In the genomic region with DNA sequence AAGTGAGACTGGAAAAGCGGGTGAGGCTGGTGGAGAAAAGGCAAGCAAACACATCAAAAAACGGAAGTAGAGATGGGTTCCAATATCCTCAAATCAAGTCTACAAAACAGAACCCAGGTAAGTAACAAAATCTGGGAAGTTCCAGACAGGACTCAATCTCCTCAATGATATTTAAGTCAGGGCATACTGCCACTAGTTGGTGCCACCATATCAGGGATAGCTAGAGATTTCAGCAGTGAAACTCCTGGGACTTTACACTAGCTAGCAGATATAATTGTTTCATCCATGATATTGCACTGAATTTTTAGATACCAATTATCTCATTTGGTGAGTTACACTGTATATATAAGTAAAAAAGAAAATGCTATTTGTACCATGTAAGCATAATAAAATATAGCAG, we compare ENCODE assay signal across 18 cellular contexts. TPM values are rescaled to one million over a fixed set of nuclear protein-coding genes. Genes with fewer than 3 reads are reported as not detected.
DNase-seq lines count a peak whose midpoint lies in the region; ATAC-seq and TF ChIP-seq lines count a peak whose summit lies in the region.
"Had no signal": no experiment of that assay in that cellular context is flagged by ENCODE, and none has a peak within 500 bp of the region (broad histone marks: within the 10 kb centered on the region; RNA-seq: fewer than 3 reads in every experiment).

No MANE protein-coding gene starts in this region.

- H3K79me2 ChIP-seq in PC-3 (ENCODE audit: low read length), result no peaks in the 10 kb centered on the region
- H3K79me2 ChIP-seq: hepatocyte had no signal

- TF ChIP-seq CTCF in PC-3 (conservative IDR thresholded peaks at IDR 0.05; ENCODE audit: low read depth, low read length), result peak; percentile 48
- TF ChIP-seq CTCF in kidney epithelial cell (IDR thresholded peaks at IDR 0.05; ENCODE audit: insufficient read depth, low read length, poor library complexity, severe bottlenecking), result peak; percentile 27
- TF ChIP-seq CTCF in type B pancreatic cell (conservative IDR thresholded peaks at IDR 0.05), result no peak

- DNase-seq in activated naive CD4-positive, alpha-beta T cell treated with anti-CD3 and anti-CD28 coated beads for 36 hours, result peak; percentile 8
- no peak for DNase-seq in activated naive CD4-positive, alpha-beta T cell treated with anti-CD3 and anti-CD28 coated beads, Interleukin-2, amount 50 U/mL, for 16 hours
- DNase-seq in PC-3 (peak; percentile 29), kidney epithelial cell (ENCODE audit: low read depth) (no peak), type B pancreatic cell (ENCODE audit: extremely low spot score, unreplicated experiment) (no peak), GM19240 (ENCODE audit: insufficient read length, low spot score) (no peak)
- DNase-seq: activated gamma-delta T cell; CD8-positive, alpha-beta memory T cell; IMR-90; kidney glomerular epithelial cell; NCI-H1436 treated with DMSO at 0.1 percent for 48 hours; pancreas; transverse colon; WERI-Rb-1 had no signal

- H3K27ac Mint-ChIP-seq in activated naive CD4-positive, alpha-beta T cell treated with anti-CD3 and anti-CD28 coated beads for 36 hours, result no peak overlapping the region
- H3K27ac Mint-ChIP-seq in type B pancreatic cell, result peak overlapping the region; percentile 63

- ATAC-seq in PC-3 (peak; percentile 63; the same call in 1 of the 2 replicates), GM18870 (IDR thresholded peaks at IDR 0.05; ENCODE audit: unreplicated experiment) (no peak), GM21737 (IDR thresholded peaks at IDR 0.05; ENCODE audit: unreplicated experiment) (no peak)
- ATAC-seq: stimulated activated memory B cell treated with anti-CD40 and anti-IgM and Interleukin-4, amounts not matched to agents 10 μg/mL and 1 μg/mL and 100 μg/mL, for 72 hours had no signal

- H3K4me3 Mint-ChIP-seq in activated naive CD4-positive, alpha-beta T cell treated with anti-CD3 and anti-CD28 coated beads for 36 hours, result no peak overlapping the region
- no peak overlapping the region for H3K4me3 Mint-ChIP-seq in type B pancreatic cell
- H3K4me3 Mint-ChIP-seq: CD8-positive, alpha-beta memory T cell; stimulated activated memory B cell treated with anti-CD40 and anti-IgM and Interleukin-4, amounts not matched to agents 10 μg/mL and 1 μg/mL and 100 μg/mL, for 72 hours had no signal

- peaks cover 19% of the 10 kb centered on the region for H3K36me3 Mint-ChIP-seq in activated naive CD4-positive, alpha-beta T cell treated with anti-CD3 and anti-CD28 coated beads for 36 hours (ENCODE audit: low read depth)
- H3K36me3 Mint-ChIP-seq in type B pancreatic cell, result peaks cover 27% of the 10 kb centered on the region

- POLR2A ChIA-PET in PC-3 (lab: Charles Lee; ENCODE audit: unreplicated experiment), result no interaction called here

- no peak overlapping the region for H3K9ac ChIP-seq in PC-3 (ENCODE audit: low read length)

- H3K27me3 ChIP-seq in PC-3 (ENCODE audit: low read length) (no peaks in the 10 kb centered on the region), kidney epithelial cell (ENCODE audit: control insufficient read depth, insufficient read depth, low read length) (no peaks in the 10 kb centered on the region)
- H3K27me3 ChIP-seq: hepatocyte, pancreas, transverse colon had no signal

- no TSS peak for BruUV-seq in PC-3 (replicated peaks; lab: Mats Ljungman, UMichigan)

- no peak overlapping the region for H2AFZ ChIP-seq in PC-3 (ENCODE audit: low read length)
- H2AFZ ChIP-seq: hepatocyte had no signal

- H3K27ac ChIP-seq in PC-3 (ENCODE audit: low read length), result no peak overlapping the region
- H3K27ac ChIP-seq: hepatocyte, pancreas, transverse colon, WERI-Rb-1 had no signal

- no peak overlapping the region for H3K4me2 ChIP-seq in PC-3 (ENCODE audit: low read length)
- H3K4me2 ChIP-seq: hepatocyte had no signal

- no peaks in the 10 kb centered on the region for H4K20me1 ChIP-seq in PC-3 (ENCODE audit: low read length)

- H3K9me3 ChIP-seq in PC-3 (ENCODE audit: low read length), result no peaks in the 10 kb centered on the region
- H3K9me3 ChIP-seq: pancreas, transverse colon had no signal

- H3K27me3 Mint-ChIP-seq in activated naive CD4-positive, alpha-beta T cell treated with anti-CD3 and anti-CD28 coated beads for 36 hours (ENCODE audit: low read depth), result no peaks in the 10 kb centered on the region
- no peaks in the 10 kb centered on the region for H3K27me3 Mint-ChIP-seq in type B pancreatic cell
- H3K27me3 Mint-ChIP-seq: CD8-positive, alpha-beta memory T cell; stimulated activated memory B cell treated with anti-CD40 and anti-IgM and Interleukin-4, amounts not matched to agents 10 μg/mL and 1 μg/mL and 100 μg/mL, for 72 hours had no signal

- H3F3A ChIP-seq in PC-3 (ENCODE audit: low read length, unreplicated experiment), result no peaks in the 10 kb centered on the region

- H3K9me3 Mint-ChIP-seq in activated naive CD4-positive, alpha-beta T cell treated with anti-CD3 and anti-CD28 coated beads for 36 hours, result no peaks in the 10 kb centered on the region
- H3K9me3 Mint-ChIP-seq in type B pancreatic cell, result no peaks in the 10 kb centered on the region
- H3K9me3 Mint-ChIP-seq: CD8-positive, alpha-beta memory T cell; stimulated activated memory B cell treated with anti-CD40 and anti-IgM and Interleukin-4, amounts not matched to agents 10 μg/mL and 1 μg/mL and 100 μg/mL, for 72 hours had no signal

- H3K4me3 ChIP-seq in PC-3 (ENCODE audit: low read length) (no peak overlapping the region), kidney epithelial cell (ENCODE audit: low read depth, low read length) (no peak overlapping the region)
- H3K4me3 ChIP-seq: hepatocyte, pancreas, transverse colon had no signal

- intact Hi-C loops in activated naive CD4-positive, alpha-beta T cell treated with anti-CD3 and anti-CD28 coated beads for 36 hours (cut with micrococcal nuclease), result no loop called here
- intact Hi-C loops in PC-3 (cut with micrococcal nuclease), result loop anchor here (1.0 to 5.0 kb wide), 2 partner anchors 51 to 173 kb away; a partner anchor contains a TSS

- H3K36me3 ChIP-seq in PC-3 (ENCODE audit: low read depth, low read length) (peaks cover 6% of the 10 kb centered on the region; the same call in 1 of the 2 replicates), kidney epithelial cell (ENCODE audit: control insufficient read depth, insufficient read depth, low read length) (no peaks in the 10 kb centered on the region)

- H3K4me1 Mint-ChIP-seq in activated naive CD4-positive, alpha-beta T cell treated with anti-CD3 and anti-CD28 coated beads for 36 hours (ENCODE audit: low read depth), result no peaks in the 10 kb centered on the region
- H3K4me1 Mint-ChIP-seq in type B pancreatic cell (ENCODE audit: unreplicated experiment), result peaks cover 5% of the 10 kb centered on the region

- CTCF ChIA-PET in activated naive CD4-positive, alpha-beta T cell treated with anti-CD3 and anti-CD28 coated beads for 36 hours (lab: Charles Lee), result interaction anchor here (1.0 kb wide), 1 partner anchor 12 kb away, joined by 3 read pairs; no protein-coding TSS in a partner anchor
- CTCF ChIA-PET in PC-3 (lab: Charles Lee), result interaction anchor here (0.6 to 1.3 kb wide), 3 partner anchors 31 to 170 kb away, joined by 3 to 4 read pairs (median 3); no protein-coding TSS in a partner anchor

- H3K9me2 ChIP-seq in PC-3 (replicated peaks; ENCODE audit: low read length), result no peaks in the 10 kb centered on the region

- peaks cover under 1% of the 10 kb centered on the region; the same call in 1 of the 2 replicates for H3K4me1 ChIP-seq in PC-3 (ENCODE audit: insufficient read depth, low read length)
- H3K4me1 ChIP-seq: pancreas, transverse colon had no signal

RNA-seq across cellular contexts. Expression of a gene that starts 52.0 kb away (rescaled TPM):
- 10 to 100 TPM; 25.4 to 25.9 TPM for total RNA-seq in activated naive CD4-positive, alpha-beta T cell treated with anti-CD3 and anti-CD28 coated beads for 36 hours
- total RNA-seq in PC-3 (2014; rRNA removed) (17.1 and 17.3 TPM in 2 replicates), kidney epithelial cell (15.1 and 17.5 TPM in 2 replicates), type B pancreatic cell (ENCODE audit: low replicate concordance) (26.6 and 35.4 TPM in 2 replicates)

Comparison
In these comparisons a context has a peak if more than half of its experiments do, and no peak if none do; other contexts are left out.
1. DNase-seq: peak in activated naive CD4-positive, alpha-beta T cell treated with anti-CD3 and anti-CD28 coated beads for 36 hours (single experiment) and PC-3 (single experiment); none in activated naive CD4-positive, alpha-beta T cell treated with anti-CD3 and anti-CD28 coated beads, Interleukin-2, amount 50 U/mL, for 16 hours (single experiment), kidney epithelial cell (single experiment), type B pancreatic cell (single experiment) and GM19240 (single experiment).